Comparison of ENCODE assay signal across 16 cellular contexts in genomic region chr5:160774006-160774405, GRCh38.
DNase-seq lines count a peak whose midpoint lies in the region; TF ChIP-seq lines count a peak whose summit lies in the region.
"Had no signal": no experiment of that assay in that cellular context is flagged by ENCODE, and none has a peak within 500 bp of the region (broad histone marks: within the 10 kb centered on the region; RNA-seq: fewer than 3 reads in every experiment).

No MANE protein-coding gene starts in this region.

- H3K9ac ChIP-seq in HUES48 (ENCODE audit: low read depth, low read length), result no peak overlapping the region

- H3K27ac ChIP-seq in HUES48 (ENCODE audit: low read depth, low read length) (peak overlapping the region; percentile 25), layer of hippocampus (ENCODE audit: low read depth, low read length) (peak overlapping the region; percentile 90), substantia nigra (ENCODE audit: low read depth, low read length, poor library complexity, severe bottlenecking) (peak overlapping the region; percentile 93)
- H3K27ac ChIP-seq: C4-2B had no signal

- DNase-seq in NCI-H69 (lab: John Stamatoyannopoulos, UW) (peak; percentile 97), substantia nigra (lab: John Stamatoyannopoulos, UW) (no peak), NCI-H226 (no peak), COLO668 (lab: John Stamatoyannopoulos, UW; ENCODE audit: unreplicated experiment) (no peak), GM20000 (ENCODE audit: low spot score) (no peak)
- DNase-seq: ACHN, DMS 273 treated with DMSO at 0.1 percent for 48 hours, GDM1, NCI-H1105 treated with DMSO at 0.1 percent for 48 hours, NCI-H82, OCI-M1, SIG-M5, T-helper 1 cell had no signal

- no peak for TF ChIP-seq CTCF in GM20000 (IDR thresholded peaks at IDR 0.05; ENCODE audit: extremely low read depth, missing control alignments)

- no peaks in the 10 kb centered on the region for H3K36me3 ChIP-seq in HUES48 (ENCODE audit: control insufficient read depth, insufficient read depth, low read length)

- H3K27me3 ChIP-seq in HUES48 (ENCODE audit: control insufficient read depth, insufficient read depth, low read length), result no peaks in the 10 kb centered on the region
- H3K27me3 ChIP-seq in layer of hippocampus (ENCODE audit: control insufficient read depth, insufficient read depth, low read length), result no peaks in the 10 kb centered on the region

- no peak overlapping the region for H3K4me3 ChIP-seq in HUES48 (ENCODE audit: low read depth, low read length)

- H3K9me3 ChIP-seq in HUES48 (ENCODE audit: control insufficient read depth, insufficient read depth, low read length), result no peaks in the 10 kb centered on the region

- peaks cover 18% of the 10 kb centered on the region for H3K4me1 ChIP-seq in HUES48 (ENCODE audit: control insufficient read depth, insufficient read depth, low read length)

Comparison
In these comparisons a context has a peak if more than half of its experiments do, and no peak if none do; other contexts are left out.
1. H3K27ac ChIP-seq: peak in every context shown above with its lines; median percentile 93 in substantia nigra; 90 in layer of hippocampus; 25 in HUES48.